ENCODE assay signal across 16 cellular contexts in the genomic region with DNA sequence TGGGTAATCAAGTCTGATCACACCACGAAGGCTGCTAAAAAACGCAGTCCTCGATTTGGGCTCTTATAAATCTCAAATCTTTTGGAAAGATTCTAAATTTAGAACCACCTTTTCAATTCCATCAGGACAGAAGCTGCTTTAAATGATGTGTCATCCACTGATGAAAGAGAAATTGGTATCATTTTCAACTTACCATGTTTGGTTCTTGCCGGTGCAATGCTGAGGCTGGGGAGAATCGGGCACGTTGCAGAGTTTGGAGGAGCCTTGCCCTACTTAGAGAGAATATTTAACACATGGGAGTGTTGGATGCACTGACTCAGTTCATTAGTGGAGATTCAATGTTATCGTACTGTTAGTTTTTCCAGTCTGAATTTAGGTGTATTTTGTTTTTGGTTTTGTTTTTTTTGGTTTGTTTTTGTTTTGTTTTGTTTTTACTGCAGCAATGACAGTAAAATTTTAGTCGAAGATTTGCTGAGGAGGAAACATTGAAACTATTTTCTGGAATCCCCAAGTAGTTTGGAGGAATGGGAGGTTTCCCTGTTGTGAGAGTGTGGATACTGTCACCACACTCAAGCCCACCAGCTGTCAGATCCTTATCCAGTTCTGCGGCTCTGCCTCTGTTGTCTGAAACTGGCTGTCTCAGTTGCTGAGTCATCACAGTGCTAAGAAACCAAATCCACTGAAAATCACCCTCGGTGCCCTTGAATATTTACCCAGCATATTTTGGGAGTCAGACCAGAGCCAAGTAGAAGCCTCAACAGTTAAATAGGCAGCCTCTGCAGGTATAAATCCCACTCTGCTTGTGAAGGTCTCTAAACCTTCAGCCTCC.
DNase-seq lines count a peak whose midpoint lies in the region; ATAC-seq and TF ChIP-seq lines count a peak whose summit lies in the region.
"Had no signal": no experiment of that assay in that cellular context is flagged by ENCODE, and none has a peak within 500 bp of the region (broad histone marks: within the 10 kb centered on the region; RNA-seq: fewer than 3 reads in every experiment).

No MANE protein-coding gene starts in this region.

- H3K27ac Mint-ChIP-seq in natural killer cell: no peak overlapping the region
- H3K27ac Mint-ChIP-seq: progenitor cell of endocrine pancreas; T-helper 1 cell treated with Interleukin-12 subunit alpha and Interleukin-12 subunit beta and Interleukin-4 antibody, amounts not matched to agents 30 μg/mL and 1 μg/mL, for 36 hours had no signal

- H3K36me3 Mint-ChIP-seq in natural killer cell: no peaks in the 10 kb centered on the region

- H3K4me1 ChIP-seq in hepatocyte (ENCODE audit: insufficient read depth) (peaks cover 19% of the 10 kb centered on the region), A673 (ENCODE audit: insufficient read depth, low read length, poor library complexity, severe bottlenecking) (no peaks in the 10 kb centered on the region)

- no peak overlapping the region for H3K4me3 Mint-ChIP-seq in natural killer cell
- H3K4me3 Mint-ChIP-seq: T-helper 1 cell treated with Interleukin-12 subunit alpha and Interleukin-12 subunit beta and Interleukin-4 antibody, amounts not matched to agents 30 μg/mL and 1 μg/mL, for 36 hours had no signal

- no peaks in the 10 kb centered on the region for H3K4me1 Mint-ChIP-seq in natural killer cell

- no peaks in the 10 kb centered on the region for H4K20me1 ChIP-seq in hepatocyte (ENCODE audit: insufficient read depth, poor library complexity, severe bottlenecking)

- 63% methylated on average over 10 of the region's 10 CpGs for WGBS in hepatocyte (ENCODE audit: low lambda C conversion rate, missing lambda C conversion rate)

- BruUV-seq in A673 (replicated peaks; lab: Mats Ljungman, UMichigan): no TSS peak

- H3K79me2 ChIP-seq in hepatocyte: no peaks in the 10 kb centered on the region

- H3K9me3 ChIP-seq in hepatocyte (ENCODE audit: low read depth): no peaks in the 10 kb centered on the region
- no peaks in the 10 kb centered on the region for H3K9me3 ChIP-seq in A673 (ENCODE audit: low read depth, low read length, poor library complexity, severe bottlenecking)

- CTCF ChIA-PET in A673 (lab: Charles Lee): no interaction called here

- no peaks in the 10 kb centered on the region for H3K36me3 ChIP-seq in hepatocyte (replicated peaks; ENCODE audit: insufficient read depth, low read depth)
- H3K36me3 ChIP-seq in A673 (ENCODE audit: insufficient read depth, low read length, poor library complexity, severe bottlenecking): no peaks in the 10 kb centered on the region

- H3K4me3 ChIP-seq in hepatocyte: no peak overlapping the region
- no peak overlapping the region for H3K4me3 ChIP-seq in A673 (ENCODE audit: low read depth, low read length, poor library complexity, severe bottlenecking)
- H3K4me3 ChIP-seq: coronary artery had no signal

- no peak for TF ChIP-seq CTCF in hepatocyte (IDR thresholded peaks at IDR 0.05; ENCODE audit: poor library complexity)
- no peak for TF ChIP-seq CTCF in natural killer cell (IDR thresholded peaks at IDR 0.05)
- no peak for TF ChIP-seq CTCF in A673 (conservative IDR thresholded peaks at IDR 0.05; ENCODE audit: low read depth, low read length)

- intact Hi-C loops in natural killer cell (cut with micrococcal nuclease) (no loop called here), A673 (cut with micrococcal nuclease; ENCODE audit: unreplicated experiment) (no loop called here)

- H3K9me3 Mint-ChIP-seq in natural killer cell: peaks cover 8 to 13% of the 10 kb centered on the region in 2 donors

- POLR2A ChIA-PET in A673 (lab: Charles Lee; ENCODE audit: low non-redundant PET): no interaction called here

- no peak overlapping the region for H2AFZ ChIP-seq in hepatocyte

- H3K27ac ChIP-seq in hepatocyte (peak overlapping the region; percentile 86), A673 (ENCODE audit: low read depth, low read length, poor library complexity, severe bottlenecking) (no peak overlapping the region)
- H3K27ac ChIP-seq: 22Rv1, coronary artery had no signal

- no peak for ATAC-seq in natural killer cell
- ATAC-seq: left colon had no signal

- peak overlapping the region; percentile 47 for H3K4me2 ChIP-seq in hepatocyte

- H3K9me2 ChIP-seq in hepatocyte (replicated peaks; ENCODE audit: insufficient read depth): no peaks in the 10 kb centered on the region

- H3K27me3 ChIP-seq in hepatocyte (no peaks in the 10 kb centered on the region), A673 (replicated peaks; ENCODE audit: insufficient read depth, low read depth, low read length, poor library complexity) (no peaks in the 10 kb centered on the region)

- no peaks in the 10 kb centered on the region for H3K27me3 Mint-ChIP-seq in natural killer cell (ENCODE audit: low read depth in 2 of 2)
- H3K27me3 Mint-ChIP-seq: progenitor cell of endocrine pancreas had no signal

- DNase-seq in DMS 273 (lab: John Stamatoyannopoulos, UW; ENCODE audit: unreplicated experiment): peak; percentile 24
- DNase-seq in DMS 273 treated with DMSO at 0.1 percent for 48 hours (lab: John Stamatoyannopoulos, UW): no peak
- DNase-seq in SK-N-DZ (ENCODE audit: low spot score): peak; percentile 74
- peak; percentile 33 for DNase-seq in hepatocyte (ENCODE audit: low spot score)
- peak; percentile 30 for DNase-seq in renal cortical epithelial cell (ENCODE audit: low read depth)
- no peak for DNase-seq in natural killer cell
- DNase-seq in A673 (ENCODE audit: low spot score): no peak
- DNase-seq in NCI-H2107 (lab: John Stamatoyannopoulos, UW): no peak
- DNase-seq: activated CD4-positive, alpha-beta T cell treated with anti-CD3 and anti-CD28 coated beads, Interleukin-2, amount 50 U/mL, for 48 hours; activated gamma-delta T cell treated with Interleukin-2 at 50 U/mL for 16 hours; foreskin fibroblast; left colon had no signal

Comparison
In these comparisons a context has a peak if more than half of its experiments do, and no peak if none do; other contexts are left out.
1. DNase-seq: peak in DMS 273 (single experiment), SK-N-DZ (single experiment), hepatocyte (single experiment) and renal cortical epithelial cell (single experiment); none in DMS 273 treated with DMSO at 0.1 percent for 48 hours (single experiment), natural killer cell (single experiment), A673 (single experiment) and NCI-H2107 (single experiment).